In the genomic region with DNA sequence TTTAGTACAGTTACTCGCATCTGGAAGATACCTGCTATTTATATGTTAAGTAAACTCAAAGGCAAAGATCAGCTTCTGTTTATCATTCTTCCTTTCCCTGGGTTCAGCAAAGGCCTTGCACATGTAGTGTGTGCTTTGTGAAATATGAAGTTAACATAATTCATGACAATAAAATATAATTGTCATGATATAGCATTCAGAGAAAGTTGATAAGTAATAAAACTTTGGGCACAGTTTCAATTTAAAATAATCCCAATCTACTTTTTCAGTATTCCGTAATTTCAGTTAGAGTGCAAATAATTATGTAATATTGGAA, we compare ENCODE assay signal across 20 cellular contexts. TPM values are rescaled to one million over a fixed set of nuclear protein-coding genes. Genes with fewer than 3 reads are reported as not detected.
DNase-seq lines count a peak whose midpoint lies in the region; ATAC-seq and TF ChIP-seq lines count a peak whose summit lies in the region.
"Had no signal": no experiment of that assay in that cellular context is flagged by ENCODE, and none has a peak within 500 bp of the region (broad histone marks: within the 10 kb centered on the region; RNA-seq: fewer than 3 reads in every experiment).

No MANE protein-coding gene starts in this region.

- peak overlapping the region; percentile 5 for H3K27ac Mint-ChIP-seq in activated CD8-positive, alpha-beta T cell treated with anti-CD3 and anti-CD28 coated beads, Interleukin-2, amount 10 ng/mL, durations not matched to agents 7 days and 5 days
- no peak overlapping the region for H3K27ac Mint-ChIP-seq in activated CD8-positive, alpha-beta T cell treated with anti-CD3 and anti-CD28 coated beads for 36 hours
- H3K27ac Mint-ChIP-seq in activated naive CD8-positive, alpha-beta T cell treated with anti-CD3 and anti-CD28 coated beads, Interleukin-2, amount 50 U/mL, for 24 hours = peak overlapping the region; percentile 8
- H3K27ac Mint-ChIP-seq in stimulated activated memory B cell treated with anti-CD40 and anti-IgM and Interleukin-4, amounts not matched to agents 10 μg/mL and 1 μg/mL and 100 μg/mL, for 72 hours = peak overlapping the region; percentile 68
- H3K27ac Mint-ChIP-seq in CD14-positive monocyte = no peak overlapping the region

- peaks cover 1% of the 10 kb centered on the region for H3K36me3 Mint-ChIP-seq in activated CD8-positive, alpha-beta T cell treated with anti-CD3 and anti-CD28 coated beads, Interleukin-2, amount 10 ng/mL, durations not matched to agents 7 days and 5 days (ENCODE audit: low read depth)
- H3K36me3 Mint-ChIP-seq in activated CD8-positive, alpha-beta T cell treated with anti-CD3 and anti-CD28 coated beads for 36 hours (ENCODE audit: low read depth) = no peaks in the 10 kb centered on the region
- no peaks in the 10 kb centered on the region for H3K36me3 Mint-ChIP-seq in activated naive CD8-positive, alpha-beta T cell treated with anti-CD3 and anti-CD28 coated beads, Interleukin-2, amount 50 U/mL, for 24 hours (ENCODE audit: low read depth)
- H3K36me3 Mint-ChIP-seq in stimulated activated memory B cell treated with anti-CD40 and anti-IgM and Interleukin-4, amounts not matched to agents 10 μg/mL and 1 μg/mL and 100 μg/mL, for 72 hours = no peaks in the 10 kb centered on the region
- H3K36me3 Mint-ChIP-seq in CD14-positive monocyte = no peaks in the 10 kb centered on the region

- no peaks in the 10 kb centered on the region for H3K9me3 Mint-ChIP-seq in activated CD8-positive, alpha-beta T cell treated with anti-CD3 and anti-CD28 coated beads, Interleukin-2, amount 10 ng/mL, durations not matched to agents 7 days and 5 days (ENCODE audit: insufficient read depth)
- H3K9me3 Mint-ChIP-seq in activated CD8-positive, alpha-beta T cell treated with anti-CD3 and anti-CD28 coated beads for 36 hours = no peaks in the 10 kb centered on the region
- H3K9me3 Mint-ChIP-seq in activated naive CD8-positive, alpha-beta T cell treated with anti-CD3 and anti-CD28 coated beads, Interleukin-2, amount 50 U/mL, for 24 hours = no peaks in the 10 kb centered on the region
- H3K9me3 Mint-ChIP-seq in stimulated activated memory B cell treated with anti-CD40 and anti-IgM and Interleukin-4, amounts not matched to agents 10 μg/mL and 1 μg/mL and 100 μg/mL, for 72 hours = no peaks in the 10 kb centered on the region
- H3K9me3 Mint-ChIP-seq in CD14-positive monocyte = no peaks in the 10 kb centered on the region

- H3K27ac ChIP-seq in KOPT-K1 (ENCODE audit: low read depth, low read length, poor library complexity, severe bottlenecking) = peak overlapping the region; percentile 96
- H3K27ac ChIP-seq: C4-2B, GM23248 had no signal

- no peaks in the 10 kb centered on the region for H3K9me3 ChIP-seq in KOPT-K1 (ENCODE audit: insufficient read depth, low read length, poor library complexity, severe bottlenecking)

- DNase-seq in activated CD8-positive, alpha-beta T cell treated with anti-CD3 and anti-CD28 coated beads, Interleukin-2, amount 10 ng/mL, durations not matched to agents 7 days and 5 days = no peak
- no peak for DNase-seq in activated CD8-positive, alpha-beta T cell treated with anti-CD3 and anti-CD28 coated beads for 36 hours
- DNase-seq in activated naive CD8-positive, alpha-beta T cell treated with anti-CD3 and anti-CD28 coated beads, Interleukin-2, amount 50 U/mL, for 24 hours = no peak
- no peak for DNase-seq in CD14-positive monocyte (ENCODE audit: low spot score)
- DNase-seq in Ammon's horn (ENCODE audit: low spot score) = no peak
- no peak for DNase-seq in kidney glomerular epithelial cell (lab: John Stamatoyannopoulos, UW)
- DNase-seq: 8988T, DMS79 treated with DMSO at 0.1 percent for 48 hours, GDM1, GM23248, NCI-H1048, NCI-H146, NCI-H2081 treated with DMSO at 0.1 percent for 48 hours, NCI-H226, NCI-H69, SHP77 had no signal

- H3K4me1 Mint-ChIP-seq in activated CD8-positive, alpha-beta T cell treated with anti-CD3 and anti-CD28 coated beads, Interleukin-2, amount 10 ng/mL, durations not matched to agents 7 days and 5 days (ENCODE audit: low read depth) = peaks cover 44% of the 10 kb centered on the region
- H3K4me1 Mint-ChIP-seq in activated CD8-positive, alpha-beta T cell treated with anti-CD3 and anti-CD28 coated beads for 36 hours (ENCODE audit: low read depth) = peaks cover 34% of the 10 kb centered on the region
- peaks cover 31% of the 10 kb centered on the region for H3K4me1 Mint-ChIP-seq in activated naive CD8-positive, alpha-beta T cell treated with anti-CD3 and anti-CD28 coated beads, Interleukin-2, amount 50 U/mL, for 24 hours
- H3K4me1 Mint-ChIP-seq in stimulated activated memory B cell treated with anti-CD40 and anti-IgM and Interleukin-4, amounts not matched to agents 10 μg/mL and 1 μg/mL and 100 μg/mL, for 72 hours = peaks cover 32% of the 10 kb centered on the region
- peaks cover 50% of the 10 kb centered on the region for H3K4me1 Mint-ChIP-seq in CD14-positive monocyte

- CTCF ChIA-PET in activated CD8-positive, alpha-beta T cell treated with anti-CD3 and anti-CD28 coated beads, Interleukin-2, amount 10 ng/mL, durations not matched to agents 7 days and 5 days (lab: Charles Lee) = interaction anchor here (0.9 to 1.4 kb wide), 5 partner anchors 10 to 197 kb away, joined by 3 to 6 read pairs (median 3); no protein-coding TSS in a partner anchor
- CTCF ChIA-PET in activated CD8-positive, alpha-beta T cell treated with anti-CD3 and anti-CD28 coated beads for 36 hours (lab: Charles Lee) = interaction anchor here (0.7 to 1.2 kb wide), 4 partner anchors 10 to 294 kb away, joined by 3 read pairs; no protein-coding TSS in a partner anchor

- H3K4me3 Mint-ChIP-seq in activated CD8-positive, alpha-beta T cell treated with anti-CD3 and anti-CD28 coated beads, Interleukin-2, amount 10 ng/mL, durations not matched to agents 7 days and 5 days = no peak overlapping the region
- no peak overlapping the region for H3K4me3 Mint-ChIP-seq in activated CD8-positive, alpha-beta T cell treated with anti-CD3 and anti-CD28 coated beads for 36 hours
- H3K4me3 Mint-ChIP-seq in activated naive CD8-positive, alpha-beta T cell treated with anti-CD3 and anti-CD28 coated beads, Interleukin-2, amount 50 U/mL, for 24 hours = no peak overlapping the region
- H3K4me3 Mint-ChIP-seq in stimulated activated memory B cell treated with anti-CD40 and anti-IgM and Interleukin-4, amounts not matched to agents 10 μg/mL and 1 μg/mL and 100 μg/mL, for 72 hours = no peak overlapping the region
- H3K4me3 Mint-ChIP-seq in CD14-positive monocyte = no peak overlapping the region

- ATAC-seq in activated CD8-positive, alpha-beta T cell treated with anti-CD3 and anti-CD28 coated beads, Interleukin-2, amount 10 ng/mL, durations not matched to agents 7 days and 5 days = no peak
- no peak for ATAC-seq in activated CD8-positive, alpha-beta T cell treated with anti-CD3 and anti-CD28 coated beads for 36 hours
- no peak for ATAC-seq in activated naive CD8-positive, alpha-beta T cell treated with anti-CD3 and anti-CD28 coated beads, Interleukin-2, amount 50 U/mL, for 24 hours
- ATAC-seq in stimulated activated memory B cell treated with anti-CD40 and anti-IgM and Interleukin-4, amounts not matched to agents 10 μg/mL and 1 μg/mL and 100 μg/mL, for 72 hours = no peak
- ATAC-seq: HCT116 had no signal

- POLR2A ChIA-PET in activated CD8-positive, alpha-beta T cell treated with anti-CD3 and anti-CD28 coated beads, Interleukin-2, amount 10 ng/mL, durations not matched to agents 7 days and 5 days (lab: Charles Lee) = interaction anchor here (3.9 kb wide), 1 partner anchor 50 kb away, joined by 23 read pairs; the partner anchor contains the start of gene ZNF217
- POLR2A ChIA-PET in activated CD8-positive, alpha-beta T cell treated with anti-CD3 and anti-CD28 coated beads for 36 hours (lab: Charles Lee) = interaction anchor here (0.9 kb wide), 1 partner anchor 91 kb away, joined by 3 read pairs; no protein-coding TSS in a partner anchor

- no peak for TF ChIP-seq CTCF in activated CD8-positive, alpha-beta T cell treated with anti-CD3 and anti-CD28 coated beads for 36 hours (IDR thresholded peaks at IDR 0.05)
- no peak for TF ChIP-seq CTCF in CD14-positive monocyte (IDR thresholded peaks at IDR 0.05)

- no peaks in the 10 kb centered on the region for H3K36me3 ChIP-seq in KOPT-K1 (ENCODE audit: insufficient read depth, low read length)

- intact Hi-C loops in activated CD8-positive, alpha-beta T cell treated with anti-CD3 and anti-CD28 coated beads for 36 hours (cut with micrococcal nuclease) = no loop called here
- intact Hi-C loops in CD14-positive monocyte (cut with micrococcal nuclease) = loop anchor here in 1 of 2 donors (10.0 kb wide), 1 partner anchor 49 kb away; no protein-coding TSS in a partner anchor

- no peaks in the 10 kb centered on the region for H3K27me3 Mint-ChIP-seq in activated CD8-positive, alpha-beta T cell treated with anti-CD3 and anti-CD28 coated beads, Interleukin-2, amount 10 ng/mL, durations not matched to agents 7 days and 5 days (ENCODE audit: low read depth)
- no peaks in the 10 kb centered on the region for H3K27me3 Mint-ChIP-seq in activated CD8-positive, alpha-beta T cell treated with anti-CD3 and anti-CD28 coated beads for 36 hours
- H3K27me3 Mint-ChIP-seq in activated naive CD8-positive, alpha-beta T cell treated with anti-CD3 and anti-CD28 coated beads, Interleukin-2, amount 50 U/mL, for 24 hours = no peaks in the 10 kb centered on the region
- H3K27me3 Mint-ChIP-seq in stimulated activated memory B cell treated with anti-CD40 and anti-IgM and Interleukin-4, amounts not matched to agents 10 μg/mL and 1 μg/mL and 100 μg/mL, for 72 hours = no peaks in the 10 kb centered on the region
- no peaks in the 10 kb centered on the region for H3K27me3 Mint-ChIP-seq in CD14-positive monocyte (ENCODE audit: low read depth in 3 of 3)

RNA-seq across cellular contexts. Expression of gene ZNF217, which starts 51.9 kb away (rescaled TPM):
- total RNA-seq in activated CD8-positive, alpha-beta T cell treated with anti-CD3 and anti-CD28 coated beads, Interleukin-2, amount 10 ng/mL, durations not matched to agents 7 days and 5 days = 100 to 1,000 TPM; 104 to 113 TPM
- total RNA-seq in activated CD8-positive, alpha-beta T cell treated with anti-CD3 and anti-CD28 coated beads for 36 hours = 10 to 100 TPM; 51.3 to 51.8 TPM
- 10 to 100 TPM; 10.5 to 41.5 TPM for polyA plus RNA-seq in CD14-positive monocyte

Comparison
In these comparisons a context has a peak if more than half of its experiments do, and no peak if none do; other contexts are left out.
1. H3K27ac Mint-ChIP-seq: peak in activated CD8-positive, alpha-beta T cell treated with anti-CD3 and anti-CD28 coated beads, Interleukin-2, amount 10 ng/mL, durations not matched to agents 7 days and 5 days (single experiment), activated naive CD8-positive, alpha-beta T cell treated with anti-CD3 and anti-CD28 coated beads, Interleukin-2, amount 50 U/mL, for 24 hours (single experiment) and stimulated activated memory B cell treated with anti-CD40 and anti-IgM and Interleukin-4, amounts not matched to agents 10 μg/mL and 1 μg/mL and 100 μg/mL, for 72 hours (single experiment); none in activated CD8-positive, alpha-beta T cell treated with anti-CD3 and anti-CD28 coated beads for 36 hours (single experiment) and CD14-positive monocyte (0 of 7).